18 cellular contexts compared by ENCODE assay signal in genomic region chr9:74543145-74543544, GRCh38. TPM values are rescaled to one million over a fixed set of nuclear protein-coding genes. Genes with fewer than 3 reads are reported as not detected.
A peak's percentile ranks its signal among the peaks of the same experiment; 100 is the strongest.
DNase-seq lines count a peak whose midpoint lies in the region; ATAC-seq and TF ChIP-seq lines count a peak whose summit lies in the region.
"Had no signal": no experiment of that assay in that cellular context is flagged by ENCODE, and none has a peak within 500 bp of the region (broad histone marks: within the 10 kb centered on the region; RNA-seq: fewer than 3 reads in every experiment).

No MANE protein-coding gene starts in this region.

- dilution Hi-C loops in mammary epithelial cell (cut with HindIII; ENCODE audit: low sequenced_read_pairs): no loop called here

- H3K27me3 ChIP-seq in mammary epithelial cell (ENCODE audit: insufficient read depth, low read length): no peaks in the 10 kb centered on the region
- H3K27me3 ChIP-seq: BLaER1 had no signal

- H3K27ac Mint-ChIP-seq in MCF 10A (ENCODE audit: low read depth, unreplicated experiment): no peak overlapping the region
- H3K27ac Mint-ChIP-seq in stimulated activated effector memory CD8-positive, alpha-beta T cell treated with anti-CD3 and anti-CD28 coated beads, Interleukin-12 subunit alpha, Interleukin-12 subunit beta, amount 100 ng/mL, for 72 hours: no peak overlapping the region
- H3K27ac Mint-ChIP-seq: CD14-positive monocyte; CD4-positive, alpha-beta memory T cell; H9 had no signal

- H4K20me1 ChIP-seq in mammary epithelial cell (ENCODE audit: insufficient read depth, low read length): no peaks in the 10 kb centered on the region

- TF ChIP-seq CTCF in mammary epithelial cell (conservative IDR thresholded peaks at IDR 0.05 in 1 of 2, IDR thresholded peaks at IDR 0.05 in 1 of 2; ENCODE audit: extremely low read depth in 1 of 2, insufficient read depth in 1 of 2, low read depth in 1 of 2, low read length in 2 of 2): no peak
- TF ChIP-seq CTCF in MCF 10A (IDR thresholded peaks at IDR 0.05; ENCODE audit: unreplicated experiment): no peak

- H3K4me3 Mint-ChIP-seq in MCF 10A (ENCODE audit: unreplicated experiment): no peak overlapping the region
- H3K4me3 Mint-ChIP-seq in stimulated activated effector memory CD8-positive, alpha-beta T cell treated with anti-CD3 and anti-CD28 coated beads, Interleukin-12 subunit alpha, Interleukin-12 subunit beta, amount 100 ng/mL, for 72 hours: no peak overlapping the region
- H3K4me3 Mint-ChIP-seq: CD14-positive monocyte; CD4-positive, alpha-beta memory T cell; H9 had no signal

- H3K9me3 ChIP-seq in mammary epithelial cell (replicated peaks; ENCODE audit: insufficient read depth, low read length): no peaks in the 10 kb centered on the region
- H3K9me3 ChIP-seq: A549 had no signal

- H3K4me1 Mint-ChIP-seq in MCF 10A (ENCODE audit: insufficient read depth, unreplicated experiment): no peaks in the 10 kb centered on the region
- no peaks in the 10 kb centered on the region for H3K4me1 Mint-ChIP-seq in stimulated activated effector memory CD8-positive, alpha-beta T cell treated with anti-CD3 and anti-CD28 coated beads, Interleukin-12 subunit alpha, Interleukin-12 subunit beta, amount 100 ng/mL, for 72 hours
- H3K4me1 Mint-ChIP-seq: CD14-positive monocyte; CD4-positive, alpha-beta memory T cell had no signal

- ATAC-seq in stimulated activated effector memory CD8-positive, alpha-beta T cell treated with anti-CD3 and anti-CD28 coated beads, Interleukin-12 subunit alpha, Interleukin-12 subunit beta, amount 100 ng/mL, for 72 hours: peak; percentile 61
- ATAC-seq in HG03196 (IDR thresholded peaks at IDR 0.05; ENCODE audit: unreplicated experiment): no peak
- ATAC-seq: A549 had no signal

- H3K27me3 Mint-ChIP-seq in MCF 10A (ENCODE audit: insufficient read depth, unreplicated experiment): peaks cover 84% of the 10 kb centered on the region

- no peak overlapping the region for H3K27ac ChIP-seq in mammary epithelial cell (ENCODE audit: insufficient read depth, low read depth, low read length)
- H3K27ac ChIP-seq: 22Rv1, A549, BLaER1 had no signal

- intact Hi-C loops in mammary epithelial cell (cut with micrococcal nuclease) (no loop called here), MCF 10A (cut with micrococcal nuclease) (no loop called here), head of caudate nucleus (cut with DNase I) (no loop called here), posterior cingulate gyrus (cut with DNase I) (no loop called here)

- DNase-seq in mammary epithelial cell (peak; percentile 3), MCF 10A (ENCODE audit: unreplicated experiment) (no peak), head of caudate nucleus (peak in 27 of 42 donors; percentile 5 to 78 (median 43)), posterior cingulate gyrus (no peak), DMS153 treated with DMSO at 0.1 percent for 48 hours (lab: John Stamatoyannopoulos, UW; ENCODE audit: unreplicated experiment) (no peak), HT-29 (ENCODE audit: low spot score) (no peak)
- no peak for DNase-seq in stimulated activated effector memory CD8-positive, alpha-beta T cell treated with anti-CD3 and anti-CD28 coated beads, Interleukin-12 subunit alpha, Interleukin-12 subunit beta, amount 100 ng/mL, for 72 hours (ENCODE audit: low spot score in 2 of 2)
- DNase-seq: AML-193; CD4-positive, alpha-beta memory T cell; DMS153; DMS79 treated with DMSO at 0.1 percent for 48 hours; GF-D8; H9 had no signal

- no peak overlapping the region for H3K4me2 ChIP-seq in mammary epithelial cell (ENCODE audit: insufficient read depth, low read depth, low read length)
- H3K4me2 ChIP-seq: A549, BLaER1 had no signal

- WGBS in mammary epithelial cell (ENCODE audit: low coverage, missing lambda C conversion rate): 28% methylated on average over 3 of the region's 3 CpGs

- H3K36me3 Mint-ChIP-seq in MCF 10A (ENCODE audit: insufficient read depth, unreplicated experiment): no peaks in the 10 kb centered on the region
- no peaks in the 10 kb centered on the region for H3K36me3 Mint-ChIP-seq in stimulated activated effector memory CD8-positive, alpha-beta T cell treated with anti-CD3 and anti-CD28 coated beads, Interleukin-12 subunit alpha, Interleukin-12 subunit beta, amount 100 ng/mL, for 72 hours
- H3K36me3 Mint-ChIP-seq: CD14-positive monocyte; CD4-positive, alpha-beta memory T cell had no signal

- POLR2A ChIA-PET in MCF 10A (lab: Yijun Ruan, JAX): no interaction called here

- H3K9me3 Mint-ChIP-seq in MCF 10A (ENCODE audit: unreplicated experiment): no peaks in the 10 kb centered on the region
- H3K9me3 Mint-ChIP-seq in stimulated activated effector memory CD8-positive, alpha-beta T cell treated with anti-CD3 and anti-CD28 coated beads, Interleukin-12 subunit alpha, Interleukin-12 subunit beta, amount 100 ng/mL, for 72 hours: no peaks in the 10 kb centered on the region
- H3K9me3 Mint-ChIP-seq: H9 had no signal

- H3K4me1 ChIP-seq in mammary epithelial cell (ENCODE audit: insufficient read depth, low read length): no peaks in the 10 kb centered on the region
- H3K4me1 ChIP-seq: A549 had no signal

- H3K36me3 ChIP-seq in mammary epithelial cell (ENCODE audit: insufficient read depth, low read length): no peaks in the 10 kb centered on the region

- CTCF ChIA-PET in mammary epithelial cell (lab: Charles Lee; ENCODE audit: low non-redundant PET) (no interaction called here), MCF 10A (lab: Yijun Ruan, JAX) (interaction anchor here (1.3 kb wide), 1 partner anchor 26 kb away, joined by 3 read pairs; no protein-coding TSS in a partner anchor)

- H3K9ac ChIP-seq in mammary epithelial cell (ENCODE audit: insufficient read depth, low read length): no peak overlapping the region
- H3K9ac ChIP-seq: BLaER1 had no signal

- in situ Hi-C loops in mammary epithelial cell (cut with MboI; ENCODE audit: low sequenced_read_pairs in 2 of 2): no loop called here

- H2AFZ ChIP-seq in mammary epithelial cell (ENCODE audit: low read depth, low read length): no peak overlapping the region

- BruUV-seq in mammary epithelial cell (replicated peaks; lab: Mats Ljungman, UMichigan) (no TSS peak), MCF 10A (replicated peaks; lab: Mats Ljungman, UMichigan) (no TSS peak)

- H3K4me3 ChIP-seq in mammary epithelial cell (replicated peaks in 1 of 3; ENCODE audit: insufficient read depth in 1 of 3, low read depth in 2 of 3, low read length in 3 of 3): no peak overlapping the region
- H3K4me3 ChIP-seq: A549, BLaER1 had no signal

- H3K79me2 ChIP-seq in mammary epithelial cell (ENCODE audit: insufficient read depth, low read length): no peaks in the 10 kb centered on the region

RNA-seq across cellular contexts. Expression of gene RORB, which starts 46.0 kb away (rescaled TPM):
- total RNA-seq in mammary epithelial cell: under 1 TPM; 0.17 to 0.19 TPM
- 0.05 TPM for polyA plus RNA-seq in mammary epithelial cell
- polyA minus RNA-seq in mammary epithelial cell: not detected
- not detected in 2 replicates for total RNA-seq in MCF 10A (2022)
- total RNA-seq in HT-29 (2014; rRNA removed; shearing (Covaris generic)): not detected in 2 replicates
- total RNA-seq: CD4-positive, alpha-beta memory T cell had no signal
- polyA plus RNA-seq: A549; CD14-positive monocyte; CD4-positive, alpha-beta memory T cell had no signal

Comparison
In these comparisons a context has a peak if more than half of its experiments do, and no peak if none do; other contexts are left out.
1. DNase-seq: peak in mammary epithelial cell (single experiment) and head of caudate nucleus (27 of 42); none in MCF 10A (single experiment), stimulated activated effector memory CD8-positive, alpha-beta T cell treated with anti-CD3 and anti-CD28 coated beads, Interleukin-12 subunit alpha, Interleukin-12 subunit beta, amount 100 ng/mL, for 72 hours (0 of 2), posterior cingulate gyrus (0 of 10), DMS153 treated with DMSO at 0.1 percent for 48 hours (single experiment) and HT-29 (single experiment).